28 cellular contexts compared by ENCODE assay signal in the genomic region with DNA sequence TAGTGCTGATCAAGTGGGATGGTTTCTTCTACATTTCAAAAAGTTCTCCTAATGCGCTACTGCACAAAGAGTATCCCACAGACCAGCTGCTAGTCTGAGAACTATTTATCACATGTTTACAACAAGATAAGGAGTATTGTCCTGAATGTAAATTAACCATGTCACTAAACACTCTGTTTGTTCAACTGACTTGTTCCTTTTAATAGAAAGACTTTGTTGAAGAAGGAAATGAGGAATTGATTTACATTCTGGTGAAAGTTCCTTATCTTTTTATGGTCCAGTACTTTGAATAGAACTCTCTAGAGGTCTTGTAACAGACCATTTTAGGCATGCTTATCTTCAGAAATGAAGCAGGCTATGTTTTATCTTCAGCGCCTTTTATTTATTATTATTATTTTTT.
DNase-seq lines count a peak whose midpoint lies in the region; ATAC-seq, FAIRE-seq and TF ChIP-seq lines count a peak whose summit lies in the region.
"Had no signal": no experiment of that assay in that cellular context is flagged by ENCODE, and none has a peak within 500 bp of the region (broad histone marks: within the 10 kb centered on the region; RNA-seq: fewer than 3 reads in every experiment).

No MANE protein-coding gene starts in this region.

- ATAC-seq in stimulated activated naive CD8-positive, alpha-beta T cell treated with anti-CD3 and anti-CD28 coated beads, Interleukin-15, Interleukin-2, amounts not matched to agents 100 U/mL and 50 U/mL, for 24 hours, result no peak
- ATAC-seq: GM12878, HepG2 had no signal

- no peak overlapping the region for H3K27ac ChIP-seq in astrocyte (ENCODE audit: low read depth, low read length)
- H3K27ac ChIP-seq: PC-9 had no signal

- H3K79me2 ChIP-seq in astrocyte (ENCODE audit: insufficient read depth, low read length), result no peaks in the 10 kb centered on the region

- peak; percentile 87 for FAIRE-seq in astrocyte (lab: Jason Lieb, UNC)
- FAIRE-seq: GM12878, H1, HepG2 had no signal

- H3K9ac ChIP-seq in astrocyte (ENCODE audit: low read length), result no peak overlapping the region

- no peak overlapping the region for H3K4me3 Mint-ChIP-seq in stimulated activated naive CD8-positive, alpha-beta T cell treated with anti-CD3 and anti-CD28 coated beads, Interleukin-15, Interleukin-2, amounts not matched to agents 100 ng/mL and 50 ng/mL, for 24 hours
- no peak overlapping the region for H3K4me3 Mint-ChIP-seq in astrocyte (ENCODE audit: unreplicated experiment)
- H3K4me3 Mint-ChIP-seq: CD4-positive, alpha-beta memory T cell had no signal

- no peaks in the 10 kb centered on the region for H3K4me1 ChIP-seq in astrocyte (ENCODE audit: insufficient read depth, low read length)

- no peaks in the 10 kb centered on the region for H3K4me1 Mint-ChIP-seq in stimulated activated naive CD8-positive, alpha-beta T cell treated with anti-CD3 and anti-CD28 coated beads, Interleukin-15, Interleukin-2, amounts not matched to agents 100 ng/mL and 50 ng/mL, for 24 hours (ENCODE audit: low read depth)
- H3K4me1 Mint-ChIP-seq in astrocyte (ENCODE audit: low read depth, unreplicated experiment), result peaks cover 2% of the 10 kb centered on the region
- H3K4me1 Mint-ChIP-seq: CD4-positive, alpha-beta memory T cell had no signal

- H3K4me2 ChIP-seq in astrocyte (ENCODE audit: low read length), result no peak overlapping the region
- H3K4me2 ChIP-seq: PC-9 had no signal

- H3K4me3 ChIP-seq in astrocyte (ENCODE audit: insufficient read depth, low read depth, low read length), result no peak overlapping the region
- H3K4me3 ChIP-seq: GM12878, PC-9 had no signal

- no peak for TF ChIP-seq CTCF in astrocyte (IDR thresholded peaks at IDR 0.05; ENCODE audit: insufficient read depth, low read depth, low read length)

- H3K9me3 ChIP-seq in astrocyte (ENCODE audit: insufficient read depth, low read depth, low read length), result no peaks in the 10 kb centered on the region

- H3K27me3 Mint-ChIP-seq in stimulated activated naive CD8-positive, alpha-beta T cell treated with anti-CD3 and anti-CD28 coated beads, Interleukin-15, Interleukin-2, amounts not matched to agents 100 ng/mL and 50 ng/mL, for 24 hours, result no peaks in the 10 kb centered on the region
- no peaks in the 10 kb centered on the region for H3K27me3 Mint-ChIP-seq in astrocyte (ENCODE audit: low read depth, unreplicated experiment)
- H3K27me3 Mint-ChIP-seq: CD4-positive, alpha-beta memory T cell had no signal

- DNase-seq in stimulated activated naive CD8-positive, alpha-beta T cell treated with anti-CD3 and anti-CD28 coated beads, Interleukin-15, Interleukin-2, amounts not matched to agents 100 U/mL and 50 U/mL, for 24 hours, result no peak
- DNase-seq in astrocyte (ENCODE audit: low read depth) (no peak), left kidney (ENCODE audit: low read depth, low spot score) (peak; percentile 10), superior temporal gyrus (ENCODE audit: extremely low spot score) (peak; percentile 18), NCI-H69 (lab: John Stamatoyannopoulos, UW) (no peak), epidermal melanocyte (ENCODE audit: insufficient read length, low spot score) (no peak)
- DNase-seq in stimulated activated CD8-positive, alpha-beta memory T cell treated with anti-CD3 and anti-CD28 coated beads, Interleukin-4, amount 100 ng/mL, for 48 hours, result no peak
- DNase-seq: 8988T; CD4-positive, alpha-beta memory T cell; DMS 273 treated with DMSO at 0.1 percent for 48 hours; DMS79; EL; GDM1; HCEC 1CT; Kasumi-1; NCI-H1092 treated with DMSO at 0.1 percent for 48 hours; NCI-H1436; NCI-H187; NCI-H2081 treated with DMSO at 0.1 percent for 48 hours; NCI-H2171; NCI-H226; NCI-H510A; PC-9; SHP77 had no signal

- H3K27me3 ChIP-seq in astrocyte (ENCODE audit: insufficient read depth, low read length), result no peaks in the 10 kb centered on the region

- H2AFZ ChIP-seq in astrocyte (ENCODE audit: low read depth, low read length), result no peak overlapping the region
- H2AFZ ChIP-seq: PC-9 had no signal

- no peaks in the 10 kb centered on the region for H3K36me3 ChIP-seq in astrocyte (ENCODE audit: insufficient read depth, low read length)

- H4K20me1 ChIP-seq in astrocyte (ENCODE audit: insufficient read depth, low read length), result no peaks in the 10 kb centered on the region

- no peaks in the 10 kb centered on the region for H3K9me3 Mint-ChIP-seq in stimulated activated naive CD8-positive, alpha-beta T cell treated with anti-CD3 and anti-CD28 coated beads, Interleukin-15, Interleukin-2, amounts not matched to agents 100 ng/mL and 50 ng/mL, for 24 hours
- no peaks in the 10 kb centered on the region for H3K9me3 Mint-ChIP-seq in astrocyte (ENCODE audit: unreplicated experiment)

- H3K36me3 Mint-ChIP-seq in stimulated activated naive CD8-positive, alpha-beta T cell treated with anti-CD3 and anti-CD28 coated beads, Interleukin-15, Interleukin-2, amounts not matched to agents 100 ng/mL and 50 ng/mL, for 24 hours (ENCODE audit: low read depth), result peaks cover 29% of the 10 kb centered on the region
- peaks cover 3% of the 10 kb centered on the region for H3K36me3 Mint-ChIP-seq in astrocyte (ENCODE audit: low read depth, unreplicated experiment)

- peak overlapping the region; percentile 31 for H3K27ac Mint-ChIP-seq in stimulated activated naive CD8-positive, alpha-beta T cell treated with anti-CD3 and anti-CD28 coated beads, Interleukin-15, Interleukin-2, amounts not matched to agents 100 ng/mL and 50 ng/mL, for 24 hours
- H3K27ac Mint-ChIP-seq in astrocyte (ENCODE audit: unreplicated experiment), result no peak overlapping the region

Comparison
In these comparisons a context has a peak if more than half of its experiments do, and no peak if none do; other contexts are left out.
1. DNase-seq: peak in left kidney (single experiment) and superior temporal gyrus (single experiment); none in stimulated activated naive CD8-positive, alpha-beta T cell treated with anti-CD3 and anti-CD28 coated beads, Interleukin-15, Interleukin-2, amounts not matched to agents 100 U/mL and 50 U/mL, for 24 hours (single experiment), astrocyte (single experiment), NCI-H69 (single experiment), epidermal melanocyte (single experiment) and stimulated activated CD8-positive, alpha-beta memory T cell treated with anti-CD3 and anti-CD28 coated beads, Interleukin-4, amount 100 ng/mL, for 48 hours (single experiment).